Comparison of ENCODE assay signal across 11 cellular contexts in genomic region chr1:71045463-71046028, GRCh38. TPM values are rescaled to one million over a fixed set of nuclear protein-coding genes. Genes with fewer than 3 reads are reported as not detected.
DNase-seq lines count a peak whose midpoint lies in the region; ATAC-seq, FAIRE-seq and TF ChIP-seq lines count a peak whose summit lies in the region.
"Had no signal": no experiment of that assay in that cellular context is flagged by ENCODE, and none has a peak within 500 bp of the region (broad histone marks: within the 10 kb centered on the region; RNA-seq: fewer than 3 reads in every experiment).

No MANE protein-coding gene starts in this region.

- H3K9me3 Mint-ChIP-seq in activated CD4-positive, alpha-beta T cell treated with anti-CD3 and anti-CD28 coated beads, Interleukin-2, amount 10 ng/mL, durations not matched to agents 24 days and 14 days, result no peaks in the 10 kb centered on the region
- H3K9me3 Mint-ChIP-seq in naive B cell, result no peaks in the 10 kb centered on the region

- H3K4me1 ChIP-seq in adipocyte (ENCODE audit: control insufficient read depth, insufficient read depth, low read length) (peaks cover 43% of the 10 kb centered on the region), thoracic aorta (ENCODE audit: control insufficient read depth in 1 of 2, low read depth in 2 of 2) (peaks cover 0 to 24% of the 10 kb centered on the region in 2 donors)
- H3K4me1 ChIP-seq: A549 had no signal

- peak overlapping the region; percentile 55 for H3K4me3 Mint-ChIP-seq in activated CD4-positive, alpha-beta T cell treated with anti-CD3 and anti-CD28 coated beads, Interleukin-2, amount 10 ng/mL, durations not matched to agents 24 days and 14 days
- H3K4me3 Mint-ChIP-seq in naive B cell, result peak overlapping the region in 6 of 8 donors; percentile 17 to 90 (median 46)

- H3K27ac ChIP-seq in thoracic aorta, result peak overlapping the region; percentile 68 to 72
- H3K27ac ChIP-seq: A549 had no signal

- H3K4me3 ChIP-seq in adipocyte (ENCODE audit: low read length) (peak overlapping the region; percentile 94), thoracic aorta (peak overlapping the region; percentile 74)
- H3K4me3 ChIP-seq: A549 had no signal

- ATAC-seq in naive B cell (ENCODE audit: low read depth in 2 of 2), result no peak
- ATAC-seq in thoracic aorta (ENCODE audit: insufficient number of reproducible peaks, low FRiP score, low read depth), result no peak
- no peak for ATAC-seq in GM21515 (IDR thresholded peaks at IDR 0.05; ENCODE audit: unreplicated experiment)

- no peak for TF ChIP-seq CTCF in thoracic aorta (IDR thresholded peaks at IDR 0.05)

- peaks cover 47% of the 10 kb centered on the region for H3K27me3 Mint-ChIP-seq in activated CD4-positive, alpha-beta T cell treated with anti-CD3 and anti-CD28 coated beads, Interleukin-2, amount 10 ng/mL, durations not matched to agents 24 days and 14 days
- peaks cover 53 to 64% (median 61%) of the 10 kb centered on the region in 3 donors for H3K27me3 Mint-ChIP-seq in naive B cell

- H3K27me3 ChIP-seq in adipocyte (replicated peaks; ENCODE audit: control insufficient read depth, insufficient read depth, low read length) (no peaks in the 10 kb centered on the region), thoracic aorta (replicated peaks; ENCODE audit: insufficient read depth) (no peaks in the 10 kb centered on the region)

- no peak overlapping the region for H3K27ac Mint-ChIP-seq in activated CD4-positive, alpha-beta T cell treated with anti-CD3 and anti-CD28 coated beads, Interleukin-2, amount 10 ng/mL, durations not matched to agents 24 days and 14 days
- H3K27ac Mint-ChIP-seq in naive B cell, result no peak overlapping the region

- no peak for FAIRE-seq in GM12892 (lab: Jason Lieb, UNC)
- FAIRE-seq: A549 had no signal

- intact Hi-C loops in activated CD4-positive, alpha-beta T cell treated with anti-CD3 and anti-CD28 coated beads, Interleukin-2, amount 10 ng/mL, durations not matched to agents 24 days and 14 days (cut with micrococcal nuclease), result loop anchor here (5.0 kb wide), 1 partner anchor 913 kb away; no protein-coding TSS in a partner anchor

- DNase-seq in activated CD4-positive, alpha-beta T cell treated with anti-CD3 and anti-CD28 coated beads, Interleukin-2, amount 10 ng/mL, durations not matched to agents 24 days and 14 days, result no peak
- DNase-seq in activated CD4-positive, alpha-beta T cell treated with anti-CD3 and anti-CD28 coated beads for 48 hours, result no peak
- DNase-seq in adipocyte (ENCODE audit: low read depth) (no peak), naive B cell (no peak), thoracic aorta (ENCODE audit: low spot score) (no peak), GM12892 (ENCODE audit: insufficient read length) (no peak)
- DNase-seq in stimulated activated CD4-positive, alpha-beta T cell treated with anti-CD3 and anti-CD28 coated beads, Interleukin-1b, Interleukin-23, amount 100 ng/mL, for 48 hours, result no peak
- DNase-seq: activated T-cell treated with anti-CD3 and anti-CD28 coated beads, Interleukin-2, amount 50 U/mL, for 1 hour; NCI-H1436 treated with DMSO at 0.1 percent for 48 hours had no signal

- H3K36me3 ChIP-seq in adipocyte (ENCODE audit: control insufficient read depth, insufficient read depth, low read length, severe bottlenecking) (peaks cover 11% of the 10 kb centered on the region), thoracic aorta (no peaks in the 10 kb centered on the region)

- peaks cover 18% of the 10 kb centered on the region for H3K4me1 Mint-ChIP-seq in activated CD4-positive, alpha-beta T cell treated with anti-CD3 and anti-CD28 coated beads, Interleukin-2, amount 10 ng/mL, durations not matched to agents 24 days and 14 days
- H3K4me1 Mint-ChIP-seq in naive B cell, result peaks cover 9 to 23% (median 21%) of the 10 kb centered on the region in 3 donors

- TF ChIP-seq POLR2A in GM12892 (IDR thresholded peaks at IDR 0.05; ENCODE audit: low read depth, low read length), result no peak

- no peaks in the 10 kb centered on the region for H3K36me3 Mint-ChIP-seq in activated CD4-positive, alpha-beta T cell treated with anti-CD3 and anti-CD28 coated beads, Interleukin-2, amount 10 ng/mL, durations not matched to agents 24 days and 14 days (ENCODE audit: low read depth)
- H3K36me3 Mint-ChIP-seq in naive B cell, result peaks cover 0 to 4% of the 10 kb centered on the region in 2 donors

- H3K9me3 ChIP-seq in adipocyte (ENCODE audit: control insufficient read depth, low read length) (no peaks in the 10 kb centered on the region), thoracic aorta (no peaks in the 10 kb centered on the region)
- H3K9me3 ChIP-seq: A549 had no signal

- peak overlapping the region; percentile 74 for H3K9ac ChIP-seq in adipocyte (ENCODE audit: low read length)

RNA-seq across cellular contexts. Expression of gene PTGER3, which starts 2.1 kb away (rescaled TPM):
- total RNA-seq in activated CD4-positive, alpha-beta T cell treated with anti-CD3 and anti-CD28 coated beads, Interleukin-2, amount 10 ng/mL, durations not matched to agents 24 days and 14 days, result 0.26 and 0.62 TPM in 2 replicates
- not detected for polyA plus RNA-seq in naive B cell (ENCODE audit: low read depth in 6 of 6)
- total RNA-seq in thoracic aorta, result 10 to 100 TPM; 45.2 to 61.7 TPM
- 0.04 TPM for polyA plus RNA-seq in GM12892 (2012; ENCODE audit: missing spikeins)
- polyA plus RNA-seq: A549 had no signal

RNA-seq across cellular contexts. Expression of gene ZRANB2, which starts 35.3 kb away (rescaled TPM):
- 150 and 154 TPM in 2 replicates for total RNA-seq in activated CD4-positive, alpha-beta T cell treated with anti-CD3 and anti-CD28 coated beads, Interleukin-2, amount 10 ng/mL, durations not matched to agents 24 days and 14 days
- 10 to 100 TPM; 40.7 to 59.7 (median 52.3) TPM for polyA plus RNA-seq in naive B cell (ENCODE audit: low read depth in 6 of 6)
- total RNA-seq in thoracic aorta, result 100 to 1,000 TPM; 116 to 133 TPM
- 116 TPM for polyA plus RNA-seq in GM12892 (2012; ENCODE audit: missing spikeins)

Comparison
In these comparisons a context has a peak if more than half of its experiments do, and no peak if none do; other contexts are left out.
1. RNA of gene PTGER3, which starts 2.1 kb away (total RNA-seq): 45.2 to 61.7 TPM in thoracic aorta; 0.26 to 0.62 TPM in activated CD4-positive, alpha-beta T cell treated with anti-CD3 and anti-CD28 coated beads, Interleukin-2, amount 10 ng/mL, durations not matched to agents 24 days and 14 days; every median in the first group is over 10 times any median in the second.